ENCODE assay signal across 20 cellular contexts in the genomic region with DNA sequence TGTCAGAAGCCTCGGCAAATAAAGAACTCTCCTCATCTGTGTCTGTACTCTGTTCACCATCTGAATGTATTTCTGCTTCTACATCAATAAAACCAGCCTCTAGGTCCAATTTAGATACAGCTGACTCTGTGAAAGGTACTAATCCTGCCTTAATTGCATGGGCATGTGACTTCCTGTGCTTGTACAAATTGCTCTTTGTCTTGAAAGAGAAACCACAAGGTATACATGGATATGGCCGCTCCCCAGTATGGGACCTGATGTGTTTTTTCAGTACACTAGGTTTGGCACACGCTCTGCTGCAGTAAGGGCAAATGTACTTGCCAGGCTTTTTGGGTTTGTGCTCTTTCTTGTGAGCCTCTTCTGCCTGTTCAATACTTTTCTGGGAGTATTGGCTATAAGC.
DNase-seq lines count a peak whose midpoint lies in the region; ATAC-seq and TF ChIP-seq lines count a peak whose summit lies in the region.
"Had no signal": no experiment of that assay in that cellular context is flagged by ENCODE, and none has a peak within 500 bp of the region (broad histone marks: within the 10 kb centered on the region; RNA-seq: fewer than 3 reads in every experiment).

No MANE protein-coding gene starts in this region.

- H3K36me3 ChIP-seq in Loucy (ENCODE audit: insufficient read depth, low read length), result peaks cover 61% of the 10 kb centered on the region
- peaks cover 6 to 60% (median 21%) of the 10 kb centered on the region in 3 experiments for H3K36me3 ChIP-seq in naive thymus-derived CD4-positive, alpha-beta T cell (ENCODE audit: control insufficient read depth in 2 of 3, insufficient read depth in 3 of 3, low read length in 3 of 3)

- H3K79me2 ChIP-seq in Loucy (ENCODE audit: insufficient read depth, low read length), result no peaks in the 10 kb centered on the region

- H3K4me3 ChIP-seq in Loucy (ENCODE audit: low read length, poor library complexity, severe bottlenecking), result peak overlapping the region; percentile 3
- H3K4me3 ChIP-seq in naive thymus-derived CD4-positive, alpha-beta T cell (ENCODE audit: low read length), result no peak overlapping the region
- H3K4me3 ChIP-seq: BLaER1 had no signal

- peaks cover 2% of the 10 kb centered on the region for H3K9me3 Mint-ChIP-seq in activated CD4-positive, alpha-beta T cell treated with anti-CD3 and anti-CD28 coated beads, Interleukin-2, amount 10 ng/mL, durations not matched to agents 7 days and 5 days
- H3K9me3 Mint-ChIP-seq in activated T-helper 1 cell treated with anti-CD3 and anti-CD28 coated beads, Interleukin-12 subunit alpha, Interleukin-12 subunit beta, Interleukin-2, Interleukin-4 antibody, amounts not matched to agents 30 ng/mL and 10 ng/mL and 1 ng/mL, durations not matched to agents 14 hours and 24 hours and 36 hours, result no peaks in the 10 kb centered on the region
- peaks cover 0 to 6% (median 0%) of the 10 kb centered on the region in 11 donors for H3K9me3 Mint-ChIP-seq in naive thymus-derived CD4-positive, alpha-beta T cell
- H3K9me3 Mint-ChIP-seq: memory B cell, neural crest cell had no signal

- intact Hi-C loops in activated T-helper 1 cell treated with anti-CD3 and anti-CD28 coated beads, Interleukin-12 subunit alpha, Interleukin-12 subunit beta, Interleukin-2, Interleukin-4 antibody, amounts not matched to agents 30 ng/mL and 10 ng/mL and 1 ng/mL, durations not matched to agents 14 hours and 24 hours and 36 hours (cut with micrococcal nuclease), result loop anchor here (1.0 to 5.0 kb wide), 4 partner anchors 38 to 168 kb away; no protein-coding TSS in a partner anchor
- intact Hi-C loops in naive thymus-derived CD4-positive, alpha-beta T cell (cut with micrococcal nuclease), result loop anchor here (2.0 to 5.0 kb wide), 2 partner anchors 13 to 113 kb away; no protein-coding TSS in a partner anchor

- H3K27ac Mint-ChIP-seq in activated CD4-positive, alpha-beta T cell treated with anti-CD3 and anti-CD28 coated beads, Interleukin-2, amount 10 ng/mL, durations not matched to agents 7 days and 5 days, result peak overlapping the region; percentile 82
- H3K27ac Mint-ChIP-seq in activated T-helper 1 cell treated with anti-CD3 and anti-CD28 coated beads, Interleukin-12 subunit alpha, Interleukin-12 subunit beta, Interleukin-2, Interleukin-4 antibody, amounts not matched to agents 30 ng/mL and 10 ng/mL and 1 ng/mL, durations not matched to agents 14 hours and 24 hours and 36 hours, result peak overlapping the region; percentile 64
- H3K27ac Mint-ChIP-seq in naive thymus-derived CD4-positive, alpha-beta T cell, result peak overlapping the region; percentile 52 to 94 (median 80)
- H3K27ac Mint-ChIP-seq: brain, memory B cell, type B pancreatic cell had no signal

- peak; percentile 50 for ATAC-seq in naive thymus-derived CD4-positive, alpha-beta T cell
- ATAC-seq: SK-N-SH treated with all-trans-retinoic acid at 6 μM for 48 hours had no signal

- H3K27me3 Mint-ChIP-seq in activated CD4-positive, alpha-beta T cell treated with anti-CD3 and anti-CD28 coated beads, Interleukin-2, amount 10 ng/mL, durations not matched to agents 7 days and 5 days, result no peaks in the 10 kb centered on the region
- no peaks in the 10 kb centered on the region for H3K27me3 Mint-ChIP-seq in activated T-helper 1 cell treated with anti-CD3 and anti-CD28 coated beads, Interleukin-12 subunit alpha, Interleukin-12 subunit beta, Interleukin-2, Interleukin-4 antibody, amounts not matched to agents 30 ng/mL and 10 ng/mL and 1 ng/mL, durations not matched to agents 14 hours and 24 hours and 36 hours (ENCODE audit: insufficient read depth)
- no peaks in the 10 kb centered on the region for H3K27me3 Mint-ChIP-seq in naive thymus-derived CD4-positive, alpha-beta T cell
- H3K27me3 Mint-ChIP-seq: brain, memory B cell, type B pancreatic cell had no signal

- peak overlapping the region; percentile 32 for H3K4me2 ChIP-seq in Loucy (ENCODE audit: low read depth, low read length, poor library complexity, severe bottlenecking)
- H3K4me2 ChIP-seq: BLaER1 had no signal

- H3K9ac ChIP-seq in Loucy (ENCODE audit: low read depth, low read length, poor library complexity, severe bottlenecking), result no peak overlapping the region
- H3K9ac ChIP-seq: BLaER1 had no signal

- POLR2A ChIA-PET in activated CD4-positive, alpha-beta T cell treated with anti-CD3 and anti-CD28 coated beads, Interleukin-2, amount 10 ng/mL, durations not matched to agents 7 days and 5 days (lab: Charles Lee), result no interaction called here
- POLR2A ChIA-PET in naive thymus-derived CD4-positive, alpha-beta T cell (lab: Charles Lee), result no interaction called here

- H4K20me1 ChIP-seq in Loucy (ENCODE audit: insufficient read depth, low read length, poor library complexity, severe bottlenecking), result no peaks in the 10 kb centered on the region

- no peak for DNase-seq in activated CD4-positive, alpha-beta T cell treated with anti-CD3 and anti-CD28 coated beads, Interleukin-2, amount 10 ng/mL, durations not matched to agents 7 days and 5 days
- no peak for DNase-seq in activated CD4-positive, alpha-beta T cell treated with anti-CD3 and anti-CD28 coated beads, Interleukin-2, amount 50 U/mL, for 48 hours
- no peak for DNase-seq in activated T-helper 1 cell treated with anti-CD3 and anti-CD28 coated beads, Interleukin-12 subunit alpha, Interleukin-12 subunit beta, Interleukin-2, Interleukin-4 antibody, amounts not matched to agents 30 ng/mL and 10 ng/mL and 1 ng/mL, durations not matched to agents 14 hours and 24 hours and 36 hours (ENCODE audit: low spot score)
- DNase-seq in naive thymus-derived CD4-positive, alpha-beta T cell, result peak in 3 of 9 donors; percentile 17 to 28 (median 23)
- DNase-seq in HPDE6-E6E7 (ENCODE audit: extremely low spot score) (no peak), MV-4-11 (lab: John Stamatoyannopoulos, UW) (no peak), GOT3 (lab: John Stamatoyannopoulos, UW) (no peak)
- DNase-seq: activated CD8-positive, alpha-beta memory T cell treated with anti-CD3 and anti-CD28 coated beads for 24 hours; activated gamma-delta T cell treated with Interleukin-2 at 50 U/mL for 16 hours; DMS53; kidney glomerular epithelial cell; NCI-H187 had no signal

- CTCF ChIA-PET in activated CD4-positive, alpha-beta T cell treated with anti-CD3 and anti-CD28 coated beads, Interleukin-2, amount 10 ng/mL, durations not matched to agents 7 days and 5 days (lab: Charles Lee), result no interaction called here
- CTCF ChIA-PET in naive thymus-derived CD4-positive, alpha-beta T cell (lab: Charles Lee), result no interaction called here

- peaks cover 63% of the 10 kb centered on the region for H3K36me3 Mint-ChIP-seq in activated CD4-positive, alpha-beta T cell treated with anti-CD3 and anti-CD28 coated beads, Interleukin-2, amount 10 ng/mL, durations not matched to agents 7 days and 5 days (ENCODE audit: low read depth)
- peaks cover 55% of the 10 kb centered on the region for H3K36me3 Mint-ChIP-seq in activated T-helper 1 cell treated with anti-CD3 and anti-CD28 coated beads, Interleukin-12 subunit alpha, Interleukin-12 subunit beta, Interleukin-2, Interleukin-4 antibody, amounts not matched to agents 30 ng/mL and 10 ng/mL and 1 ng/mL, durations not matched to agents 14 hours and 24 hours and 36 hours (ENCODE audit: low read depth)
- H3K36me3 Mint-ChIP-seq in naive thymus-derived CD4-positive, alpha-beta T cell, result peaks cover 27 to 61% (median 59%) of the 10 kb centered on the region in 5 donors

- H3F3A ChIP-seq in Loucy (ENCODE audit: low read depth), result no peaks in the 10 kb centered on the region

- H3K4me3 Mint-ChIP-seq in activated CD4-positive, alpha-beta T cell treated with anti-CD3 and anti-CD28 coated beads, Interleukin-2, amount 10 ng/mL, durations not matched to agents 7 days and 5 days, result peak overlapping the region; percentile 4
- no peak overlapping the region for H3K4me3 Mint-ChIP-seq in activated T-helper 1 cell treated with anti-CD3 and anti-CD28 coated beads, Interleukin-12 subunit alpha, Interleukin-12 subunit beta, Interleukin-2, Interleukin-4 antibody, amounts not matched to agents 30 ng/mL and 10 ng/mL and 1 ng/mL, durations not matched to agents 14 hours and 24 hours and 36 hours
- H3K4me3 Mint-ChIP-seq in naive thymus-derived CD4-positive, alpha-beta T cell, result peak overlapping the region in 8 of 10 donors; percentile 17 to 61 (median 50)
- H3K4me3 Mint-ChIP-seq: brain, memory B cell, neural crest cell, type B pancreatic cell had no signal

- peak overlapping the region; percentile 18 for H3K27ac ChIP-seq in naive thymus-derived CD4-positive, alpha-beta T cell (ENCODE audit: low read depth, low read length)
- H3K27ac ChIP-seq: BLaER1, epithelial cell of prostate had no signal

- no peak overlapping the region for H2AFZ ChIP-seq in Loucy (ENCODE audit: low read length)

- H3K4me1 Mint-ChIP-seq in activated CD4-positive, alpha-beta T cell treated with anti-CD3 and anti-CD28 coated beads, Interleukin-2, amount 10 ng/mL, durations not matched to agents 7 days and 5 days, result peaks cover 25% of the 10 kb centered on the region
- peaks cover 46% of the 10 kb centered on the region for H3K4me1 Mint-ChIP-seq in activated T-helper 1 cell treated with anti-CD3 and anti-CD28 coated beads, Interleukin-12 subunit alpha, Interleukin-12 subunit beta, Interleukin-2, Interleukin-4 antibody, amounts not matched to agents 30 ng/mL and 10 ng/mL and 1 ng/mL, durations not matched to agents 14 hours and 24 hours and 36 hours (ENCODE audit: low read depth)
- H3K4me1 Mint-ChIP-seq in naive thymus-derived CD4-positive, alpha-beta T cell, result peaks cover 14 to 75% (median 42%) of the 10 kb centered on the region in 7 donors
- H3K4me1 Mint-ChIP-seq: brain, memory B cell, neural crest cell had no signal

- peaks cover 17% of the 10 kb centered on the region for H3K4me1 ChIP-seq in Loucy (ENCODE audit: insufficient read depth, low read length, poor library complexity, severe bottlenecking)
- H3K4me1 ChIP-seq in naive thymus-derived CD4-positive, alpha-beta T cell (ENCODE audit: control insufficient read depth in 2 of 2, insufficient read depth in 2 of 2, low read length in 2 of 2), result peaks cover 10 to 17% of the 10 kb centered on the region in 2 donors

- no peaks in the 10 kb centered on the region for H3K9me2 ChIP-seq in Loucy (replicated peaks; ENCODE audit: low read depth, low read length)

- TF ChIP-seq CTCF in Loucy (conservative IDR thresholded peaks at IDR 0.05; ENCODE audit: low read length), result no peak

- H3K27me3 ChIP-seq in Loucy (ENCODE audit: insufficient read depth, low read length, poor library complexity, severe bottlenecking), result no peaks in the 10 kb centered on the region
- no peaks in the 10 kb centered on the region for H3K27me3 ChIP-seq in naive thymus-derived CD4-positive, alpha-beta T cell (ENCODE audit: control insufficient read depth in 2 of 2, insufficient read depth in 2 of 2, low read length in 2 of 2)
- H3K27me3 ChIP-seq: BLaER1 had no signal

- H3K9me3 ChIP-seq in Loucy (ENCODE audit: insufficient read depth, low read depth, low read length), result no peaks in the 10 kb centered on the region
- no peaks in the 10 kb centered on the region for H3K9me3 ChIP-seq in naive thymus-derived CD4-positive, alpha-beta T cell (ENCODE audit: control insufficient read depth in 2 of 3, low read length in 3 of 3)
- H3K9me3 ChIP-seq: BLaER1 had no signal
